Comparison of ENCODE assay signal across 16 cellular contexts in genomic region chr16:87498324-87499188, GRCh38. TPM values are rescaled to one million over a fixed set of nuclear protein-coding genes. Genes with fewer than 3 reads are reported as not detected.
DNase-seq lines count a peak whose midpoint lies in the region; ATAC-seq and TF ChIP-seq lines count a peak whose summit lies in the region.
"Had no signal": no experiment of that assay in that cellular context is flagged by ENCODE, and none has a peak within 500 bp of the region (broad histone marks: within the 10 kb centered on the region; RNA-seq: fewer than 3 reads in every experiment).

No MANE protein-coding gene starts in this region.

- H3K9ac ChIP-seq in GM23248 (peak overlapping the region; percentile 2; the same call in 1 of the 2 replicates), OCI-LY3 (ENCODE audit: low read length) (no peak overlapping the region)
- H3K9ac ChIP-seq: BLaER1 treated with 17β-estradiol and CSF1 and Interleukin-3, amounts not matched to agents 10 nM and 100 nM had no signal

- peak overlapping the region; percentile 75 for H3K27ac Mint-ChIP-seq in osteocyte (ENCODE audit: unreplicated experiment)
- H3K27ac Mint-ChIP-seq: IgD-negative memory B cell had no signal

- H3K4me3 Mint-ChIP-seq in osteocyte (ENCODE audit: unreplicated experiment) = no peak overlapping the region
- H3K4me3 Mint-ChIP-seq: IgD-negative memory B cell had no signal

- H3K27me3 Mint-ChIP-seq in osteocyte (ENCODE audit: unreplicated experiment) = no peaks in the 10 kb centered on the region

- H4K20me1 ChIP-seq in GM23248 (ENCODE audit: insufficient read depth) (no peaks in the 10 kb centered on the region), OCI-LY3 (ENCODE audit: insufficient read depth, low read length) (no peaks in the 10 kb centered on the region)

- peak overlapping the region; percentile 34; the same call in 1 of the 2 replicates for H3K4me3 ChIP-seq in GM23248
- no peak overlapping the region for H3K4me3 ChIP-seq in OCI-LY3 (ENCODE audit: low read length)
- H3K4me3 ChIP-seq in right atrium auricular region = no peak overlapping the region
- H3K4me3 ChIP-seq: BLaER1 treated with 17β-estradiol and CSF1 and Interleukin-3, amounts not matched to agents 10 nM and 100 nM; HAP-1 had no signal

- H3K36me3 ChIP-seq in GM23248 (ENCODE audit: low read depth) = no peaks in the 10 kb centered on the region
- H3K36me3 ChIP-seq in OCI-LY3 (replicated peaks; ENCODE audit: low read depth, low read length) = no peaks in the 10 kb centered on the region
- no peaks in the 10 kb centered on the region for H3K36me3 ChIP-seq in right atrium auricular region
- H3K36me3 ChIP-seq: BLaER1 treated with 17β-estradiol and CSF1 and Interleukin-3, amounts not matched to agents 10 nM and 100 nM; HAP-1 had no signal

- no peak for DNase-seq in GM23248
- DNase-seq in epithelial cell of prostate (ENCODE audit: low read depth, low spot score) = no peak
- DNase-seq in osteocyte (ENCODE audit: extremely low spot score, unreplicated experiment) = no peak
- DNase-seq in right atrium auricular region (ENCODE audit: low spot score) = no peak
- DNase-seq in dedifferentiated amniotic fluid mesenchymal stem cell (ENCODE audit: extremely low spot score) = no peak
- no peak for DNase-seq in left ventricle myocardium superior
- DNase-seq: DMS153; NCI-H146; NCI-H2227 treated with DMSO at 0.1 percent for 48 hours; NCI-H526 treated with DMSO at 0.1 percent for 48 hours; NK-92 treated with Interleukin-12 subunit alpha and Interleukin-12 subunit beta, amount 100 ng/mL, for 24 hours had no signal

- H3K27me3 ChIP-seq in GM23248 (replicated peaks; ENCODE audit: insufficient read depth) = no peaks in the 10 kb centered on the region
- peaks cover 44% of the 10 kb centered on the region for H3K27me3 ChIP-seq in OCI-LY3 (ENCODE audit: low read depth, low read length)
- no peaks in the 10 kb centered on the region for H3K27me3 ChIP-seq in right atrium auricular region

- intact Hi-C loops in left ventricle myocardium superior (cut with micrococcal nuclease) = no loop called here

- H3F3A ChIP-seq in GM23248 (ENCODE audit: insufficient read depth) = peaks cover 27% of the 10 kb centered on the region

- H3K27ac ChIP-seq in GM23248 (peak overlapping the region; percentile 84), OCI-LY3 (ENCODE audit: low read length) (no peak overlapping the region), epithelial cell of prostate (peak overlapping the region; percentile 36), right atrium auricular region (no peak overlapping the region)
- H3K27ac ChIP-seq: BLaER1 treated with 17β-estradiol and CSF1 and Interleukin-3, amounts not matched to agents 10 nM and 100 nM had no signal

- H3K79me2 ChIP-seq in GM23248 (ENCODE audit: insufficient read depth) (no peaks in the 10 kb centered on the region), OCI-LY3 (ENCODE audit: low read length) (no peaks in the 10 kb centered on the region)

- TF ChIP-seq CTCF in OCI-LY3 (IDR thresholded peaks at IDR 0.05; ENCODE audit: low read depth, low read length) (no peak), osteocyte (IDR thresholded peaks at IDR 0.05) (no peak), right atrium auricular region (IDR thresholded peaks at IDR 0.05) (no peak)

- no peaks in the 10 kb centered on the region for H3K9me3 Mint-ChIP-seq in osteocyte (ENCODE audit: unreplicated experiment)
- H3K9me3 Mint-ChIP-seq: IgD-negative memory B cell had no signal

- H3K4me2 ChIP-seq in GM23248 (ENCODE audit: unreplicated experiment) (peak overlapping the region; percentile 53), OCI-LY3 (ENCODE audit: low read length) (peak overlapping the region; percentile 44; the same call in 1 of the 2 replicates)

- peaks cover 30% of the 10 kb centered on the region for H3K4me1 Mint-ChIP-seq in osteocyte (ENCODE audit: unreplicated experiment)

- H3K4me1 ChIP-seq in GM23248 (ENCODE audit: insufficient read depth) (peaks cover 16% of the 10 kb centered on the region), OCI-LY3 (ENCODE audit: low read length) (peaks cover 78% of the 10 kb centered on the region), right atrium auricular region (peaks cover 0 to 5% of the 10 kb centered on the region in 2 donors)
- H3K4me1 ChIP-seq: HAP-1 had no signal

- H3K9me3 ChIP-seq in GM23248 (ENCODE audit: low read depth) (no peaks in the 10 kb centered on the region), OCI-LY3 (ENCODE audit: insufficient read depth, low read length) (no peaks in the 10 kb centered on the region), right atrium auricular region (no peaks in the 10 kb centered on the region)
- H3K9me3 ChIP-seq: BLaER1 treated with 17β-estradiol and CSF1 and Interleukin-3, amounts not matched to agents 10 nM and 100 nM; HAP-1 had no signal

- in situ Hi-C loops in GM23248 (cut with MboI) = no loop called here

- H2AFZ ChIP-seq in GM23248 (no peak overlapping the region), OCI-LY3 (ENCODE audit: low read depth, low read length) (no peak overlapping the region)

- no peaks in the 10 kb centered on the region for H3K36me3 Mint-ChIP-seq in osteocyte (ENCODE audit: unreplicated experiment)

- WGBS in GM23248 (ENCODE audit: low coverage in 1 of 2, low lambda C conversion rate in 2 of 2, missing lambda C conversion rate in 2 of 2), 2 experiments = 33% methylated on average over 9 of the region's 9 CpGs

- no peaks in the 10 kb centered on the region for H3K9me2 ChIP-seq in GM23248 (ENCODE audit: insufficient read depth)

- no peak for ATAC-seq in left ventricle myocardium superior
- ATAC-seq: Right ventricle myocardium inferior had no signal

RNA-seq across cellular contexts. Expression of gene ZCCHC14, which starts 5.7 kb away (rescaled TPM):
- 5.4 and 6.3 TPM in 2 replicates for total RNA-seq in GM23248 (2014; rRNA removed; shearing (Covaris generic))
- polyA plus RNA-seq in GM23248 (2016; fragmentation: Nextera tagmentation; extraction: Ambion mirVana) = 2.7 and 3.1 TPM in 2 replicates
- total RNA-seq in osteocyte = 44.8 and 47.7 TPM in 2 replicates
- 10 to 100 TPM; 10.6 to 18.0 TPM for total RNA-seq in right atrium auricular region
- total RNA-seq in left ventricle myocardium superior = 16.7 TPM

Comparison
In these comparisons a context has a peak if more than half of its experiments do, and no peak if none do; other contexts are left out.
1. H3K27ac ChIP-seq: peak in GM23248 (single experiment) and epithelial cell of prostate (single experiment); none in OCI-LY3 (single experiment) and right atrium auricular region (0 of 2).